6 cellular contexts compared by ENCODE assay signal in the genomic region with DNA sequence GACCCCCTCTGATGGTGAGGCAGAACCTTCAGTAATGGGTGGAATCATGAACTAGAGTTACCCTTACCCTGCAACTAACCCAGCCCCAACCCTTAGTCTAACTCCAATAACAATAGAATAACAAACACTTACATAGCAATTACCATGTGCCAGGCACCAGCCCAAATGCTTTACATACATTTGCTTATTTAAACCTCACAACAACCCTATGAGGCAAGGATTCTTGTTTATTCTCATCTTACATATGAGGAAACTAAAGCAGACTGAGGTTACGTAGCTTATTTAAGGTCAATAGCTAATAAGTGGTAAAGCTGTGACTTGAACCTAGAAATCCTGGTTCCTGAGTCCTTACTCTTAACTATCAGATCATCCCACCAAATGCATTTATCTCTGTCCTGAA.
"Had no signal": no experiment of that assay in that cellular context is flagged by ENCODE, and none has a peak within 500 bp of the region (broad histone marks: within the 10 kb centered on the region; RNA-seq: fewer than 3 reads in every experiment).

No MANE protein-coding gene starts in this region.

- DNase-seq: H9, HCEC 1CT, IMR-90, KG1 had no signal

- ATAC-seq: GM23338, K562 had no signal

- H3K4me3 ChIP-seq: GM23338, K562 had no signal
